8 cellular contexts compared by ENCODE assay signal in genomic region chr20:38167851-38168760, GRCh38. TPM values are rescaled to one million over a fixed set of nuclear protein-coding genes. Genes with fewer than 3 reads are reported as not detected.
DNase-seq lines count a peak whose midpoint lies in the region; ATAC-seq and TF ChIP-seq lines count a peak whose summit lies in the region.
"Had no signal": no experiment of that assay in that cellular context is flagged by ENCODE, and none has a peak within 500 bp of the region (broad histone marks: within the 10 kb centered on the region; RNA-seq: fewer than 3 reads in every experiment).

No MANE protein-coding gene starts in this region.

- H3K36me3 Mint-ChIP-seq in activated B cell treated with CpG ODN at 0.5 μM for 24 hours (ENCODE audit: low read depth): no peaks in the 10 kb centered on the region

- no peaks in the 10 kb centered on the region for H3K9me3 ChIP-seq in thoracic aorta

- CTCF ChIA-PET in activated B cell treated with CpG ODN at 0.5 μM for 24 hours (lab: Charles Lee): interaction anchor here (0.7 to 3.8 kb wide), 6 partner anchors 54 to 110 kb away, joined by 3 to 38 read pairs (median 8); no protein-coding TSS in a partner anchor

- H3K4me3 ChIP-seq in thoracic aorta: no peak overlapping the region

- intact Hi-C loops in activated B cell treated with CpG ODN at 0.5 μM for 24 hours (cut with micrococcal nuclease) (loop anchor here (5.0 kb wide), 1 partner anchor 51 kb away; no protein-coding TSS in a partner anchor), left colon (cut with DNase I, micrococcal nuclease) (loop anchor here in 1 of 2 donors (10.0 kb wide), 1 partner anchor 103 kb away; no protein-coding TSS in a partner anchor)

- ATAC-seq in activated B cell treated with CpG ODN at 0.5 μM for 24 hours (ENCODE audit: low read depth): no peak
- ATAC-seq in thoracic aorta (ENCODE audit: insufficient number of reproducible peaks, low FRiP score, low read depth): peak; percentile 39
- no peak for ATAC-seq in HG03521 (IDR thresholded peaks at IDR 0.05; ENCODE audit: unreplicated experiment)
- ATAC-seq in left colon: no peak

- POLR2A ChIA-PET in activated B cell treated with CpG ODN at 0.5 μM for 24 hours (lab: Charles Lee): interaction anchor here (0.5 to 1.3 kb wide), 2 partner anchors 29 to 95 kb away, joined by 3 read pairs; no protein-coding TSS in a partner anchor

- no peaks in the 10 kb centered on the region for H3K27me3 ChIP-seq in thoracic aorta (replicated peaks; ENCODE audit: insufficient read depth)

- peak overlapping the region; percentile 41 for H3K27ac Mint-ChIP-seq in activated B cell treated with CpG ODN at 0.5 μM for 24 hours

- no peaks in the 10 kb centered on the region for H3K9me3 Mint-ChIP-seq in activated B cell treated with CpG ODN at 0.5 μM for 24 hours
- H3K9me3 Mint-ChIP-seq: activated T-cell treated with anti-CD3 and anti-CD28 coated beads, Interleukin-2, amount 50 U/mL, for 4 hours had no signal

- H3K36me3 ChIP-seq in thoracic aorta: no peaks in the 10 kb centered on the region

- H3K4me1 ChIP-seq in thoracic aorta (ENCODE audit: control insufficient read depth in 1 of 2, low read depth in 2 of 2): peaks cover 27 to 88% of the 10 kb centered on the region in 2 donors

- TF ChIP-seq CTCF in activated B cell treated with CpG ODN at 0.5 μM for 24 hours (IDR thresholded peaks at IDR 0.05): no peak
- no peak for TF ChIP-seq CTCF in thoracic aorta (IDR thresholded peaks at IDR 0.05)
- no peak for TF ChIP-seq CTCF in GM10266 (IDR thresholded peaks at IDR 0.05; ENCODE audit: control insufficient read depth, insufficient read depth, low read depth, missing control alignments)

- no peak overlapping the region for H3K4me3 Mint-ChIP-seq in activated B cell treated with CpG ODN at 0.5 μM for 24 hours
- H3K4me3 Mint-ChIP-seq: activated T-cell treated with anti-CD3 and anti-CD28 coated beads, Interleukin-2, amount 50 U/mL, for 4 hours had no signal

- no peaks in the 10 kb centered on the region for H3K27me3 Mint-ChIP-seq in activated B cell treated with CpG ODN at 0.5 μM for 24 hours

- DNase-seq in HT1080 (ENCODE audit: low read depth): peak; percentile 99
- DNase-seq in activated B cell treated with CpG ODN at 0.5 μM for 24 hours: no peak
- DNase-seq in hepatic stellate cell (ENCODE audit: low spot score): peak; percentile 78
- DNase-seq in thoracic aorta (ENCODE audit: low spot score): peak; percentile 81
- DNase-seq in left colon: no peak
- no peak for DNase-seq in GM10266 (ENCODE audit: extremely low spot score)
- DNase-seq: activated T-cell treated with anti-CD3 and anti-CD28 coated beads, Interleukin-2, amount 50 U/mL, for 4 hours had no signal

- peaks cover 29% of the 10 kb centered on the region for H3K4me1 Mint-ChIP-seq in activated B cell treated with CpG ODN at 0.5 μM for 24 hours

- H3K27ac ChIP-seq in thoracic aorta: peak overlapping the region; percentile 83 to 86

RNA-seq across cellular contexts. Expression of gene TGM2, which starts 3.0 kb away (rescaled TPM):
- total RNA-seq in HT1080 (2014; rRNA removed; shearing (Covaris generic)): 129 and 146 TPM in 2 replicates
- polyA plus RNA-seq in HT1080 (2015; cell fraction: cytosol; rRNA removed): 281 and 347 TPM in 2 replicates
- polyA plus RNA-seq in HT1080 (2015; cell fraction: nucleus; rRNA removed): 481 and 525 TPM in 2 replicates
- total RNA-seq in activated B cell treated with CpG ODN at 0.5 μM for 24 hours (20.8 and 22.9 TPM in 2 replicates), thoracic aorta (100 to 1,000 TPM; 371 to 755 TPM), left colon (10 to 100 TPM; 26.9 to 33.9 TPM)

Comparison
In these comparisons a context has a peak if more than half of its experiments do, and no peak if none do; other contexts are left out.
1. DNase-seq: peak in HT1080 (single experiment), hepatic stellate cell (single experiment) and thoracic aorta (single experiment); none in activated B cell treated with CpG ODN at 0.5 μM for 24 hours (single experiment), left colon (0 of 2) and GM10266 (single experiment).